15 cellular contexts compared by ENCODE assay signal in the genomic region with DNA sequence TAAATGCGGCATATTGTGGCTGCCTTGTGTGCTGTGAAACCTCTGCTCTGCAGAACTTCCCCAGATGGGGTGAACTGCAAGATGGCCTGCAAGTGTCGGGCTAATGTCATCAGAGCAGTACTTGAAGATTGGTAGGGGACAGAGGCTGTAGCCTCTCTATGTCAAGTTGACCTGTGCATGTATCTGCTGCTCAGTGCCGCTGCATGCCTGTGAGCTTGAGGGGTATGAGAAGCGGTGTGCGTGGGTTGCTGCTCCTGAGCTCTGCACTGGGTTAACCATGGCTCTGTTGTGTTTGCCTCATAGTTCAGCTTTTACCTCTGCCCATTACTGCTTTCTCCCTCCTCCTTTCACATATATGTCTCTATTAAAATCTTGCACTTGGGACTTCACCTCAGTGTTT.
DNase-seq lines count a peak whose midpoint lies in the region; ATAC-seq and TF ChIP-seq lines count a peak whose summit lies in the region.
"Had no signal": no experiment of that assay in that cellular context is flagged by ENCODE, and none has a peak within 500 bp of the region (broad histone marks: within the 10 kb centered on the region; RNA-seq: fewer than 3 reads in every experiment).

No MANE protein-coding gene starts in this region.

- H3K36me3 Mint-ChIP-seq in stimulated activated memory B cell treated with anti-CD40 and anti-IgM and Interleukin-4, amounts not matched to agents 10 μg/mL and 1 μg/mL and 100 μg/mL, for 72 hours: no peaks in the 10 kb centered on the region
- H3K36me3 Mint-ChIP-seq: CD4-positive, CD25-positive, alpha-beta regulatory T cell; IgD-negative memory B cell had no signal

- H3K27ac Mint-ChIP-seq in stimulated activated memory B cell treated with anti-CD40 and anti-IgM and Interleukin-4, amounts not matched to agents 10 μg/mL and 1 μg/mL and 100 μg/mL, for 72 hours: no peak overlapping the region
- H3K27ac Mint-ChIP-seq: CD4-positive, CD25-positive, alpha-beta regulatory T cell; HFFc6; IgD-negative memory B cell had no signal

- H3K4me3 ChIP-seq in AG10803 (ENCODE audit: low read length): no peak overlapping the region
- H3K4me3 ChIP-seq: BLaER1 treated with 17β-estradiol and CSF1 and Interleukin-3, amounts not matched to agents 10 nM and 100 nM; HAP-1 had no signal

- no peaks in the 10 kb centered on the region for H3K4me1 Mint-ChIP-seq in stimulated activated memory B cell treated with anti-CD40 and anti-IgM and Interleukin-4, amounts not matched to agents 10 μg/mL and 1 μg/mL and 100 μg/mL, for 72 hours
- H3K4me1 Mint-ChIP-seq: CD4-positive, CD25-positive, alpha-beta regulatory T cell; IgD-negative memory B cell had no signal

- peak; percentile 50 for ATAC-seq in stimulated activated memory B cell treated with anti-CD40 and anti-IgM and Interleukin-4, amounts not matched to agents 10 μg/mL and 1 μg/mL and 100 μg/mL, for 72 hours
- ATAC-seq in GM18511 (IDR thresholded peaks at IDR 0.05; ENCODE audit: unreplicated experiment) (no peak), GM18870 (IDR thresholded peaks at IDR 0.05; ENCODE audit: unreplicated experiment) (no peak)

- no peak overlapping the region for H3K4me3 Mint-ChIP-seq in stimulated activated memory B cell treated with anti-CD40 and anti-IgM and Interleukin-4, amounts not matched to agents 10 μg/mL and 1 μg/mL and 100 μg/mL, for 72 hours
- H3K4me3 Mint-ChIP-seq: CD4-positive, CD25-positive, alpha-beta regulatory T cell; HFFc6; IgD-negative memory B cell had no signal

- peaks cover 18% of the 10 kb centered on the region for H3K27me3 Mint-ChIP-seq in stimulated activated memory B cell treated with anti-CD40 and anti-IgM and Interleukin-4, amounts not matched to agents 10 μg/mL and 1 μg/mL and 100 μg/mL, for 72 hours

- DNase-seq in AG10803 (ENCODE audit: low read depth) (peak; percentile 19), RPMI7951 (ENCODE audit: low read depth) (peak; percentile 17), epidermal melanocyte (ENCODE audit: insufficient read length, low spot score) (peak; percentile 32), superior temporal gyrus (ENCODE audit: extremely low spot score) (no peak)
- DNase-seq: 8988T; CD4-positive, CD25-positive, alpha-beta regulatory T cell; DMS 273 treated with DMSO at 0.1 percent for 48 hours; EL; HFFc6 had no signal

- no peaks in the 10 kb centered on the region for H3K9me3 Mint-ChIP-seq in stimulated activated memory B cell treated with anti-CD40 and anti-IgM and Interleukin-4, amounts not matched to agents 10 μg/mL and 1 μg/mL and 100 μg/mL, for 72 hours
- H3K9me3 Mint-ChIP-seq: CD4-positive, CD25-positive, alpha-beta regulatory T cell; HFFc6; IgD-negative memory B cell had no signal

- TF ChIP-seq CTCF in AG10803 (conservative IDR thresholded peaks at IDR 0.05; ENCODE audit: low read length): no peak
